Comparison of ENCODE assay signal across 19 cellular contexts in the genomic region with DNA sequence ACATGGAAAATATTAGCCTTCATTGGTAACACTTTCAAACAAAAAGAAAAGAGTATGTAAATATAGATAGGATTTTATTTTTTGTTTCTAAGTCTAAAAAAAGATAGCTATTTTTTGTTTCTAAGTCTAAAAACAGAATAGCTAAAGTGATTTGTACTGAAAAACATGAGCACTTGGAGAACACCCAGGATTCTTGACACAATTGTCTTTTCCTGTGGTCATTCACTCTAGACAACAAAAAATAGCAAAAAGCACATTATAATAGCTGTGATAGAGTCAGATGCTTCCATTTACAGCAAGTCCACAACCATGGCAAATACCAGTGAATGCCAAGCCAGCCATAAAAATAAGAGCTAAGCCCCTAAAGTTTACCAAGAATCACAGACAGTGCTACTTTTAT. TPM values are rescaled to one million over a fixed set of nuclear protein-coding genes. Genes with fewer than 3 reads are reported as not detected.
"Had no signal": no experiment of that assay in that cellular context is flagged by ENCODE, and none has a peak within 500 bp of the region (broad histone marks: within the 10 kb centered on the region; RNA-seq: fewer than 3 reads in every experiment).

No MANE protein-coding gene starts in this region.

- H3K27ac ChIP-seq: dorsolateral prefrontal cortex, left ventricle myocardium inferior, stomach, testis, upper lobe of left lung, WERI-Rb-1 had no signal

- H3K9me3 ChIP-seq: left ventricle myocardium inferior, stomach, testis, upper lobe of left lung had no signal

- DNase-seq: activated CD4-positive, alpha-beta T cell treated with anti-CD3 and anti-CD28 coated beads for 1 hour; activated CD8-positive, alpha-beta memory T cell treated with anti-CD3 and anti-CD28 coated beads for 24 hours; activated CD8-positive, alpha-beta memory T cell treated with anti-CD3 and anti-CD28 coated beads, Interleukin-2, amount 50 U/mL, for 48 hours; activated gamma-delta T cell; activated T-cell treated with anti-CD3 and anti-CD28 coated beads, Interleukin-2, amount 50 U/mL, for 72 hours; amniotic stem cell; caudate nucleus; dorsolateral prefrontal cortex; endodermal cell; head of caudate nucleus; left ventricle myocardium inferior; mammary epithelial cell; nephron progenitor cell; nucleus accumbens; stimulated activated CD4-positive, alpha-beta T cell treated with anti-CD3 and anti-CD28 coated beads, Interleukin-4, amount 100 ng/mL, for 24 hours; stomach; testis; upper lobe of left lung; WERI-Rb-1 had no signal

- H3K36me3 ChIP-seq: left ventricle myocardium inferior, stomach, upper lobe of left lung, WERI-Rb-1 had no signal

- H3K4me1 ChIP-seq: testis, upper lobe of left lung had no signal

- H3K27me3 ChIP-seq: testis, upper lobe of left lung had no signal

- H3K4me3 ChIP-seq: dorsolateral prefrontal cortex, left ventricle myocardium inferior, stomach, testis, upper lobe of left lung had no signal

RNA-seq across cellular contexts. Expression of gene SKAP1, which starts 36.7 kb away (rescaled TPM):
- total RNA-seq: mammary epithelial cell had no signal
